1 cellular context compared by ENCODE assay signal in the genomic region with DNA sequence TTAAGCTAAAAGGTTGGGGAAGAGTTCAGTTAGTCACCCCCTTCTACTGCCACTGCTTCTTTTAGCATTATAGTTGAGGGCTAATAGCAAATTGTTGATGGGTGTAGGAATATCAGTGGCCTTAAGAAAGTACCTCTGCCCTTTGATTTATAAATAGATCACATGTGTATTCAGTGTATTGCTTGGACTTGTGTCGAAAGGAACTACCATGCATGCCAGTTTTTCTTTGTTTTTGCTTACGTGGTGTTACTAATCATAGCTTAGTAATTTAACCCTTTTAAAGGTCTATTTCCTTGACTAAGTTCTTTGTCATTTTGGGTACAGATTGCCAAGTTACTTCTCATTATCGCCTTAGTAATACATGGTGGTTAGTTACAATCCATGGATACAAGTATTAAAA.
TF ChIP-seq lines count a peak whose summit lies in the region.

No MANE protein-coding gene starts in this region.

TF ChIP-seq in IMR-90, 13 proteins besides CTCF, POLR2A, EP300 and RAD21 (continued from another document):
- TF ChIP-seq, protein P1, sequence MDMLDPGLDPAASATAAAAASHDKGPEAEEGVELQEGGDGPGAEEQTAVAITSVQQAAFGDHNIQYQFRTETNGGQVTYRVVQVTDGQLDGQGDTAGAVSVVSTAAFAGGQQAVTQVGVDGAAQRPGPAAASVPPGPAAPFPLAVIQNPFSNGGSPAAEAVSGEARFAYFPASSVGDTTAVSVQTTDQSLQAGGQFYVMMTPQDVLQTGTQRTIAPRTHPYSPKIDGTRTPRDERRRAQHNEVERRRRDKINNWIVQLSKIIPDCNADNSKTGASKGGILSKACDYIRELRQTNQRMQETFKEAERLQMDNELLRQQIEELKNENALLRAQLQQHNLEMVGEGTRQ (IDR thresholded peaks at IDR 0.05; ENCODE audit: low read depth, low read length) = no peak
TF ChIP-seq in IMR-90: peak in this region for 0.
